ENCODE assay signal across 29 cellular contexts in genomic region chr15:97604673-97605072, GRCh38.
DNase-seq lines count a peak whose midpoint lies in the region; ATAC-seq and TF ChIP-seq lines count a peak whose summit lies in the region.
"Had no signal": no experiment of that assay in that cellular context is flagged by ENCODE, and none has a peak within 500 bp of the region (broad histone marks: within the 10 kb centered on the region; RNA-seq: fewer than 3 reads in every experiment).

No MANE protein-coding gene starts in this region.

- CTCF ChIA-PET in RWPE1 (lab: Yijun Ruan, JAX): interaction anchor here (0.6 kb wide), 1 partner anchor 57 kb away, joined by 3 read pairs; no protein-coding TSS in a partner anchor

- no peaks in the 10 kb centered on the region for H3K4me1 ChIP-seq in mucosa of descending colon (ENCODE audit: low read depth)
- H3K4me1 ChIP-seq: A549; BE2C; BLaER1; BLaER1 treated with 17β-estradiol and CSF1 and Interleukin-3, amounts not matched to agents 10 nM and 100 nM; Caco-2 had no signal

- POLR2A ChIA-PET in RWPE1 (lab: Yijun Ruan, JAX; ENCODE audit: low non-redundant PET): no interaction called here

- no peak overlapping the region for H3K4me3 ChIP-seq in mucosa of descending colon
- H3K4me3 ChIP-seq: A549; BLaER1; BLaER1 treated with 17β-estradiol and CSF1 and Interleukin-3, amounts not matched to agents 10 nM and 100 nM had no signal

- ATAC-seq in left colon (peak; percentile 100), mucosa of descending colon (peak; percentile 86), HG03039 (IDR thresholded peaks at IDR 0.05; ENCODE audit: unreplicated experiment) (no peak)
- ATAC-seq: A549; CD8-positive, alpha-beta T cell had no signal

- H3K27ac ChIP-seq in RWPE1: no peak overlapping the region
- H3K27ac ChIP-seq: 22Rv1; A549; BLaER1; BLaER1 treated with 17β-estradiol and CSF1 and Interleukin-3, amounts not matched to agents 10 nM and 100 nM; C4-2B had no signal

- TF ChIP-seq CTCF in mucosa of descending colon (IDR thresholded peaks at IDR 0.05) (no peak), RWPE1 (conservative IDR thresholded peaks at IDR 0.05; ENCODE audit: low read depth) (no peak)

- no peaks in the 10 kb centered on the region for H3K36me3 ChIP-seq in mucosa of descending colon (ENCODE audit: low read depth)
- H3K36me3 ChIP-seq: BE2C; BLaER1; BLaER1 treated with 17β-estradiol and CSF1 and Interleukin-3, amounts not matched to agents 10 nM and 100 nM had no signal

- DNase-seq in left colon: no peak
- peak in 1 of 3 donors; percentile 7 for DNase-seq in mucosa of descending colon
- DNase-seq in RWPE1 (ENCODE audit: low spot score): no peak
- DNase-seq: 8988T; ACHN; AML-193; BE2C; C1 segment of cervical spinal cord; Caco-2; Calu3; CD4-positive, alpha-beta memory T cell; CD4-positive, alpha-beta T cell; CD4-positive, CD25-positive, alpha-beta regulatory T cell; CD8-positive, alpha-beta memory T cell; CD8-positive, alpha-beta T cell; COR-L47; DMS 273 treated with DMSO at 0.1 percent for 48 hours; DMS153; DMS53; DMS79; DMS79 treated with DMSO at 0.1 percent for 48 hours; DND-41; EL had no signal

- H3K9me3 ChIP-seq in mucosa of descending colon: no peaks in the 10 kb centered on the region
- H3K9me3 ChIP-seq: BE2C, BLaER1, Caco-2 had no signal

- intact Hi-C loops in left colon (cut with DNase I, micrococcal nuclease) (no loop called here), mucosa of descending colon (cut with DNase I, micrococcal nuclease) (no loop called here)
